Comparison of ENCODE assay signal across 8 cellular contexts in the genomic region with DNA sequence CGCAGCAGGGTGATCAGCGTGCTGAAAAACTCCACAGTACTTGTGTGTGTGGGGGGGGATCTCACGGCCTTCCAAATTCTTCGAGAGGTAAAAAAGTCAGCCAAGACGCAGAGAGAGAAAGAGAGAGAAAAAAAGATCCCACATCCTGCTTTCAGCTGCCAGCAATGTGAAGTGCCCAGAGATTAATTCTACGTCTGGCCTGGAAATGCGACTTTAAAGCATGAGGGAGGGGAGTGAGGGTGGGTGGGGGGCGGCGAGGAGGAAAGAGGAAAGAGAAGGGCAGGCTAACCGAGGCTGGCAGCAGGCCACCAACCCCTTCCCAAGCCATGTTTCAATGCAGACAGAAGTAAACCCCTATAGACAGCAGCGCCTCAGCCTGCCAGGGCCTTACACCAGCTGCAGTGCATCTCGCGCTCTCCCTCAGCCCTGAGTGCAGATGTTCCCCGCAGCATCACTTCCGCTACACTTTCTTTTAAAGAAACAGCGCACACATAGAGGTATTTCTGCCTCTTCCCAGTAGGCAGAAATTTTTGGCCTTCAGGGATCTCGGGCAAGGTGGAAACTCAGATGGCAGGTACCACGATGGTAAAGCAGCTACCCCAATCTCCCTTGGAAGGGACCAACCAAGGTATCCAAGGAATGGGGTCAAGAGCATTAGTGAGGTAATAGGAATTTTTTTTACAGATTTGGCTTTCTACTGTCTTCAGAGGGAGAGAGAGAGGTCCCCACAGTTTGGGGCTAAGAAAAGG.
DNase-seq lines count a peak whose midpoint lies in the region; ATAC-seq and TF ChIP-seq lines count a peak whose summit lies in the region.

No MANE protein-coding gene starts in this region.

- peak overlapping the region; percentile 99 for H3K27ac Mint-ChIP-seq in stimulated activated naive B cell treated with anti-CD40 and anti-IgM and Interleukin-4, amounts not matched to agents 10 μg/mL and 1 μg/mL and 100 μg/mL, for 72 hours

- TF ChIP-seq CTCF in dorsolateral prefrontal cortex (IDR thresholded peaks at IDR 0.05 in 54 of 56, conservative IDR thresholded peaks at IDR 0.05 in 2 of 56; ENCODE audit: low read depth in 1 of 56, partially characterized antibody in 56 of 56): peak in 3 of 56 donors; percentile 12 to 26 (median 14)

- H3K27me3 ChIP-seq in dorsolateral prefrontal cortex: no peaks in the 10 kb centered on the region

- DNase-seq in AG08395 (ENCODE audit: low spot score) (peak; percentile 73), dorsolateral prefrontal cortex (peak in 8 of 10 donors; percentile 54 to 71 (median 64)), mucosa of gallbladder (ENCODE audit: low spot score) (peak; percentile 65), inferior parietal cortex (ENCODE audit: extremely low spot score) (no peak)
- peak; percentile 64 for DNase-seq in activated CD4-positive, alpha-beta T cell treated with anti-CD3 and anti-CD28 coated beads, Interleukin-2, amount 50 U/mL, for 1 hour
- DNase-seq in stimulated activated naive B cell treated with anti-CD40 and anti-IgM and Interleukin-4, amounts not matched to agents 10 μg/mL and 1 μg/mL and 100 μg/mL, for 72 hours: peak; percentile 36

- intact Hi-C loops in dorsolateral prefrontal cortex (cut with DNase I): loop anchor here in 1 of 2 donors (2.0 kb wide), 1 partner anchor 23 kb away; no protein-coding TSS in a partner anchor

- H3K36me3 Mint-ChIP-seq in stimulated activated naive B cell treated with anti-CD40 and anti-IgM and Interleukin-4, amounts not matched to agents 10 μg/mL and 1 μg/mL and 100 μg/mL, for 72 hours: peaks cover 9 to 22% of the 10 kb centered on the region in 2 donors

- peak overlapping the region in 58 of 59 donors; percentile 6 to 92 (median 86) for H3K27ac ChIP-seq in dorsolateral prefrontal cortex

- no peaks in the 10 kb centered on the region for H3K27me3 Mint-ChIP-seq in stimulated activated naive B cell treated with anti-CD40 and anti-IgM and Interleukin-4, amounts not matched to agents 10 μg/mL and 1 μg/mL and 100 μg/mL, for 72 hours

- ATAC-seq in GM19351 (IDR thresholded peaks at IDR 0.05; ENCODE audit: unreplicated experiment) (peak; percentile 91), HG03521 (IDR thresholded peaks at IDR 0.05; ENCODE audit: unreplicated experiment) (peak; percentile 78)
- ATAC-seq in stimulated activated naive B cell treated with anti-CD40 and anti-IgM and Interleukin-4, amounts not matched to agents 10 μg/mL and 1 μg/mL and 100 μg/mL, for 72 hours (replicated peaks): peak; percentile 99

- H3K9me3 Mint-ChIP-seq in stimulated activated naive B cell treated with anti-CD40 and anti-IgM and Interleukin-4, amounts not matched to agents 10 μg/mL and 1 μg/mL and 100 μg/mL, for 72 hours: no peaks in the 10 kb centered on the region

- H3K4me1 Mint-ChIP-seq in stimulated activated naive B cell treated with anti-CD40 and anti-IgM and Interleukin-4, amounts not matched to agents 10 μg/mL and 1 μg/mL and 100 μg/mL, for 72 hours: peaks cover 22 to 23% of the 10 kb centered on the region in 2 donors

- H3K4me3 Mint-ChIP-seq in stimulated activated naive B cell treated with anti-CD40 and anti-IgM and Interleukin-4, amounts not matched to agents 10 μg/mL and 1 μg/mL and 100 μg/mL, for 72 hours: peak overlapping the region; percentile 85 to 87

- H3K4me3 ChIP-seq in dorsolateral prefrontal cortex: peak overlapping the region in 55 of 59 donors; percentile 0 to 56 (median 33)
